2 cellular contexts compared by ENCODE assay signal in the genomic region with DNA sequence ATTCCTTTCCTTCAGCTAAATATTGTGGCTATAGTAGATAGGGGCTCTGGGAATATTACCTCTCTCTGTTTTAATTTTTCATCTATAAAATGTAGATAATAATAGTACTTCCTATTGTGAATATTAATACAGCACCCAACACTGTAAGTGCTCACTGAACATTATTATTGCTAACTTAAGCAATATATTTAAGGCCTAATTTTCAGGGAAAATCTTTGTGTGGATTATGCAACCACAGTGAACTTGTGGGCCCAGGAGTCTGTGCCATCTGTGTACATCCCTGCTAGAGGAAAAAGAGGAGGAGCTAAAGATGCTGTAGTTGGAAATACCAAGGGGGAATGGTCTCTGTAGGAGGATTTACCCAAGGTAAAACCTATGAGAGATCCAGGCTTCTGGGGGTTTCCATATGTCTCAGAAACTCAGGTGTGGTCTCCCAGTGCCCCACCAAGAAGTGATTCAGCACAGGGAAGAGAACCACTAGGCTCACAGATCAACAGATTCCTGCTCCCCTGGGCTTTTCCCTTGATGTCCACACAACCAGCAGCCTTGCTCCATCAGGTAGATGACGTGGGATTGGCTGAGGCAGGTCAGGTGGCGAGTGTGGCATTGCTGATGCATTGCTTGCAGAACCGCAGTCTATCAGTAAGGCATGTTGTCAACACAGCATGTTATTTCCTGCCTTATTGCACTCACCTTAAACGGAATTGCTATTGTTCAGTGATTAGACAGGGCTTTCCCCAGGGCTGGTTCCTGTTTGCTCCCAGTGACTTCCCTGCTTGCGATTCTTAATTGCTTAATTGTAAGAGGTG.
TF ChIP-seq lines count a peak whose summit lies in the region.

No MANE protein-coding gene starts in this region.

TF ChIP-seq in GM23338, 12 proteins besides CTCF, POLR2A, EP300 and RAD21 (continued from another document and continues in another):
- TF ChIP-seq, protein P1, sequence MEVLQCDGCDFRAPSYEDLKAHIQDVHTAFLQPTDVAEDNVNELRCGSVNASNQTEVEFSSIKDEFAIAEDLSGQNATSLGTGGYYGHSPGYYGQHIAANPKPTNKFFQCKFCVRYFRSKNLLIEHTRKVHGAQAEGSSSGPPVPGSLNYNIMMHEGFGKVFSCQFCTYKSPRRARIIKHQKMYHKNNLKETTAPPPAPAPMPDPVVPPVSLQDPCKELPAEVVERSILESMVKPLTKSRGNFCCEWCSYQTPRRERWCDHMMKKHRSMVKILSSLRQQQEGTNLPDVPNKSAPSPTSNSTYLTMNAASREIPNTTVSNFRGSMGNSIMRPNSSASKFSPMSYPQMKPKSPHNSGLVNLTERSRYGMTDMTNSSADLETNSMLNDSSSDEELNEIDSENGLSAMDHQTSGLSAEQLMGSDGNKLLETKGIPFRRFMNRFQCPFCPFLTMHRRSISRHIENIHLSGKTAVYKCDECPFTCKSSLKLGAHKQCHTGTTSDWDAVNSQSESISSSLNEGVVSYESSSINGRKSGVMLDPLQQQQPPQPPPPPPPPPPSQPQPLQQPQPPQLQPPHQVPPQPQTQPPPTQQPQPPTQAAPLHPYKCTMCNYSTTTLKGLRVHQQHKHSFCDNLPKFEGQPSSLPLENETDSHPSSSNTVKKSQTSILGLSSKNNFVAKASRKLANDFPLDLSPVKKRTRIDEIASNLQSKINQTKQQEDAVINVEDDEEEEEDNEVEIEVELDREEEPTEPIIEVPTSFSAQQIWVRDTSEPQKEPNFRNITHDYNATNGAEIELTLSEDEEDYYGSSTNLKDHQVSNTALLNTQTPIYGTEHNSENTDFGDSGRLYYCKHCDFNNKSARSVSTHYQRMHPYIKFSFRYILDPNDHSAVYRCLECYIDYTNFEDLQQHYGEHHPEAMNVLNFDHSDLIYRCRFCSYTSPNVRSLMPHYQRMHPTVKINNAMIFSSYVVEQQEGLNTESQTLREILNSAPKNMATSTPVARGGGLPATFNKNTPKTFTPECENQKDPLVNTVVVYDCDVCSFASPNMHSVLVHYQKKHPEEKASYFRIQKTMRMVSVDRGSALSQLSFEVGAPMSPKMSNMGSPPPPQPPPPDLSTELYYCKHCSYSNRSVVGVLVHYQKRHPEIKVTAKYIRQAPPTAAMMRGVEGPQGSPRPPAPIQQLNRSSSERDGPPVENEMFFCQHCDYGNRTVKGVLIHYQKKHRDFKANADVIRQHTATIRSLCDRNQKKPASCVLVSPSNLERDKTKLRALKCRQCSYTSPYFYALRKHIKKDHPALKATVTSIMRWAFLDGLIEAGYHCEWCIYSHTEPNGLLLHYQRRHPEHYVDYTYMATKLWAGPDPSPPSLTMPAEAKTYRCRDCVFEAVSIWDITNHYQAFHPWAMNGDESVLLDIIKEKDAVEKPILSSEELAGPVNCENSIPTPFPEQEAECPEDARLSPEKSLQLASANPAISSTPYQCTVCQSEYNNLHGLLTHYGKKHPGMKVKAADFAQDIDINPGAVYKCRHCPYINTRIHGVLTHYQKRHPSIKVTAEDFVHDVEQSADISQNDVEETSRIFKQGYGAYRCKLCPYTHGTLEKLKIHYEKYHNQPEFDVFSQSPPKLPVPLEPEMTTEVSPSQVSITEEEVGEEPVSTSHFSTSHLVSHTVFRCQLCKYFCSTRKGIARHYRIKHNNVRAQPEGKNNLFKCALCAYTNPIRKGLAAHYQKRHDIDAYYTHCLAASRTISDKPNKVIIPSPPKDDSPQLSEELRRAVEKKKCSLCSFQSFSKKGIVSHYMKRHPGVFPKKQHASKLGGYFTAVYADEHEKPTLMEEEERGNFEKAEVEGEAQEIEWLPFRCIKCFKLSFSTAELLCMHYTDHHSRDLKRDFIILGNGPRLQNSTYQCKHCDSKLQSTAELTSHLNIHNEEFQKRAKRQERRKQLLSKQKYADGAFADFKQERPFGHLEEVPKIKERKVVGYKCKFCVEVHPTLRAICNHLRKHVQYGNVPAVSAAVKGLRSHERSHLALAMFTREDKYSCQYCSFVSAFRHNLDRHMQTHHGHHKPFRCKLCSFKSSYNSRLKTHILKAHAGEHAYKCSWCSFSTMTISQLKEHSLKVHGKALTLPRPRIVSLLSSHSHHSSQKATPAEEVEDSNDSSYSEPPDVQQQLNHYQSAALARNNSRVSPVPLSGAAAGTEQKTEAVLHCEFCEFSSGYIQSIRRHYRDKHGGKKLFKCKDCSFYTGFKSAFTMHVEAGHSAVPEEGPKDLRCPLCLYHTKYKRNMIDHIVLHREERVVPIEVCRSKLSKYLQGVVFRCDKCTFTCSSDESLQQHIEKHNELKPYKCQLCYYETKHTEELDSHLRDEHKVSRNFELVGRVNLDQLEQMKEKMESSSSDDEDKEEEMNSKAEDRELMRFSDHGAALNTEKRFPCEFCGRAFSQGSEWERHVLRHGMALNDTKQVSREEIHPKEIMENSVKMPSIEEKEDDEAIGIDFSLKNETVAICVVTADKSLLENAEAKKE (CRISPR knock-in tag; IDR thresholded peaks at IDR 0.05) = no peak
- TF ChIP-seq POLR2AphosphoS5 (IDR thresholded peaks at IDR 0.05; ENCODE audit: low read depth) (no peak), CREB1 (CRISPR knock-in tag; IDR thresholded peaks at IDR 0.05; ENCODE audit: low read depth) (no peak), JUNB (IDR thresholded peaks at IDR 0.05; ENCODE audit: unreplicated experiment) (no peak), ZNF331 (CRISPR knock-in tag; IDR thresholded peaks at IDR 0.05; ENCODE audit: low read depth) (no peak), EZH2phosphoT487 (IDR thresholded peaks at IDR 0.05; ENCODE audit: unreplicated experiment) (no peak)
- TF ChIP-seq, protein P2, sequence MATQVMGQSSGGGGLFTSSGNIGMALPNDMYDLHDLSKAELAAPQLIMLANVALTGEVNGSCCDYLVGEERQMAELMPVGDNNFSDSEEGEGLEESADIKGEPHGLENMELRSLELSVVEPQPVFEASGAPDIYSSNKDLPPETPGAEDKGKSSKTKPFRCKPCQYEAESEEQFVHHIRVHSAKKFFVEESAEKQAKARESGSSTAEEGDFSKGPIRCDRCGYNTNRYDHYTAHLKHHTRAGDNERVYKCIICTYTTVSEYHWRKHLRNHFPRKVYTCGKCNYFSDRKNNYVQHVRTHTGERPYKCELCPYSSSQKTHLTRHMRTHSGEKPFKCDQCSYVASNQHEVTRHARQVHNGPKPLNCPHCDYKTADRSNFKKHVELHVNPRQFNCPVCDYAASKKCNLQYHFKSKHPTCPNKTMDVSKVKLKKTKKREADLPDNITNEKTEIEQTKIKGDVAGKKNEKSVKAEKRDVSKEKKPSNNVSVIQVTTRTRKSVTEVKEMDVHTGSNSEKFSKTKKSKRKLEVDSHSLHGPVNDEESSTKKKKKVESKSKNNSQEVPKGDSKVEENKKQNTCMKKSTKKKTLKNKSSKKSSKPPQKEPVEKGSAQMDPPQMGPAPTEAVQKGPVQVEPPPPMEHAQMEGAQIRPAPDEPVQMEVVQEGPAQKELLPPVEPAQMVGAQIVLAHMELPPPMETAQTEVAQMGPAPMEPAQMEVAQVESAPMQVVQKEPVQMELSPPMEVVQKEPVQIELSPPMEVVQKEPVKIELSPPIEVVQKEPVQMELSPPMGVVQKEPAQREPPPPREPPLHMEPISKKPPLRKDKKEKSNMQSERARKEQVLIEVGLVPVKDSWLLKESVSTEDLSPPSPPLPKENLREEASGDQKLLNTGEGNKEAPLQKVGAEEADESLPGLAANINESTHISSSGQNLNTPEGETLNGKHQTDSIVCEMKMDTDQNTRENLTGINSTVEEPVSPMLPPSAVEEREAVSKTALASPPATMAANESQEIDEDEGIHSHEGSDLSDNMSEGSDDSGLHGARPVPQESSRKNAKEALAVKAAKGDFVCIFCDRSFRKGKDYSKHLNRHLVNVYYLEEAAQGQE (IDR thresholded peaks at IDR 0.05; ENCODE audit: unreplicated experiment) = no peak

TF ChIP-seq in liver, 16 proteins besides CTCF, POLR2A, EP300 and RAD21 (continued from another document):
- TF ChIP-seq, protein P3, sequence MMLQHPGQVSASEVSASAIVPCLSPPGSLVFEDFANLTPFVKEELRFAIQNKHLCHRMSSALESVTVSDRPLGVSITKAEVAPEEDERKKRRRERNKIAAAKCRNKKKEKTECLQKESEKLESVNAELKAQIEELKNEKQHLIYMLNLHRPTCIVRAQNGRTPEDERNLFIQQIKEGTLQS (IDR thresholded peaks at IDR 0.05) = no peak
- TF ChIP-seq GABPA (IDR thresholded peaks at IDR 0.05 in 1 of 2, conservative IDR thresholded peaks at IDR 0.05 in 1 of 2) = no peak
- TF ChIP-seq, protein P2 (IDR thresholded peaks at IDR 0.05) = no peak
- no peak for TF ChIP-seq JUND (IDR thresholded peaks at IDR 0.05)
